In the genomic region with DNA sequence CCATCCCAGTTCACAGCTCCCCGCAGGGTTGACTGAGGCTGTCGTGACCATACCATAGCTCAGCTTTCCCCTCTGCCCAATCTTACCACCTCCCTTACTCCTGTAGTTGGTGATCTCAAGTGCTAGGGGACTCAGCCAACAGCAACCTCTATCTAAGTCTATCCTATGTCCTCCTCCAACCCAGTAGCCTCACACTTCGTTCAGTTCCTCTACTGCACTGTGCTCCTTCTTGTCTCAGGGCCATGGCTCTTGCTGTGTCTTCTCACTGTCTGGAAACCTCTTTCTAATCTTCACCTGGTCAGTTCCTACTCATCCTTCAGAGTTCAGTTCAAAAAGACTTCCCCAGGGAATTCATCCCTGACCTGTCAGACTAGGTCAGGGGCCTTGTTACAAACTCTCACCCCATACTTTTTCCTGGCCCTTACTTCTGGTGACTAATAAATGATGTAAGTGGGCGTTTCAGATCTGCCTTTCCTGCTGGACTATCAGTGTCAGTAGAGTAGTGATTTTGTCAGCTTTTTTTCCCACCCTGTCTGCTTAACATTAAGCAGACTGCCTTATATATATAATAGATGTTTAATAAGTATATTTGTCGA, we compare ENCODE assay signal across 1 cellular context.
A peak's percentile ranks its signal among the peaks of the same experiment; 100 is the strongest.
TF ChIP-seq lines count a peak whose summit lies in the region.

No MANE protein-coding gene starts in this region.

TF ChIP-seq in IMR-90, 13 proteins besides CTCF, POLR2A, EP300 and RAD21:
- TF ChIP-seq ELK1 (IDR thresholded peaks at IDR 0.05; ENCODE audit: borderline replicate concordance, low read depth, low read length) (no peak), FOS (IDR thresholded peaks at IDR 0.05; ENCODE audit: low read depth, low read length) (peak; percentile 18; the same call in 1 of the 2 replicates)
